In genomic region chr1:222009105-222009730, GRCh38 we compare ENCODE assay signal across 8 cellular contexts.
DNase-seq lines count a peak whose midpoint lies in the region; ATAC-seq and TF ChIP-seq lines count a peak whose summit lies in the region.

No MANE protein-coding gene starts in this region.

- 19% methylated on average over 2 of the region's 2 CpGs for WGBS in right cardiac atrium

- no peaks in the 10 kb centered on the region for H3K4me1 ChIP-seq in right cardiac atrium (ENCODE audit: control insufficient read depth, insufficient read depth, low read length)

- peak; percentile 69 for ATAC-seq in GM18498 (IDR thresholded peaks at IDR 0.05; ENCODE audit: unreplicated experiment)
- peak; percentile 38 to 39 for ATAC-seq in right cardiac atrium
- ATAC-seq in GM19452 (IDR thresholded peaks at IDR 0.05; ENCODE audit: unreplicated experiment), result no peak
- ATAC-seq in HG03565 (IDR thresholded peaks at IDR 0.05; ENCODE audit: unreplicated experiment), result no peak

- TF ChIP-seq CTCF in AG04449 (IDR thresholded peaks at IDR 0.05; ENCODE audit: insufficient read depth, low read length, missing control alignments), result peak; percentile 13

- no peak for DNase-seq in AG04449 (ENCODE audit: low read depth, low spot score)
- peak; percentile 51 for DNase-seq in HT-29 (ENCODE audit: low spot score)
- DNase-seq in activated CD4-positive, alpha-beta T cell treated with anti-CD3 and anti-CD28 coated beads, Interleukin-2, amount 50 U/mL, for 1 hour, result peak; percentile 10
- DNase-seq in right cardiac atrium, result no peak
- DNase-seq in UCSD-AML1 (lab: John Stamatoyannopoulos, UW; ENCODE audit: unreplicated experiment), result no peak

- no peaks in the 10 kb centered on the region for H3K9me3 ChIP-seq in right cardiac atrium (ENCODE audit: control insufficient read depth, low read length)

- POLR2A ChIA-PET in AG04449 (lab: Yijun Ruan, JAX), result no interaction called here

- H3K27ac ChIP-seq in right cardiac atrium (ENCODE audit: low read length), result no peak overlapping the region

- no peak overlapping the region for H3K4me3 ChIP-seq in AG04449 (ENCODE audit: low read depth, low read length)
- no peak overlapping the region for H3K4me3 ChIP-seq in right cardiac atrium (ENCODE audit: low read length)

- intact Hi-C loops in right cardiac atrium (cut with DNase I), result loop anchor here in 1 of 4 donors (10.0 kb wide), 1 partner anchor 474 kb away; no protein-coding TSS in a partner anchor

- CTCF ChIA-PET in AG04449 (lab: Yijun Ruan, JAX), result interaction anchor here (0.7 to 1.6 kb wide), 10 partner anchors 12 to 549 kb away, joined by 3 to 6 read pairs (median 3); no protein-coding TSS in a partner anchor

- no peaks in the 10 kb centered on the region for H3K27me3 ChIP-seq in right cardiac atrium (ENCODE audit: control insufficient read depth, insufficient read depth)

Comparison
In these comparisons a context has a peak if more than half of its experiments do, and no peak if none do; other contexts are left out.
1. DNase-seq: peak in HT-29 (single experiment) and activated CD4-positive, alpha-beta T cell treated with anti-CD3 and anti-CD28 coated beads, Interleukin-2, amount 50 U/mL, for 1 hour (single experiment); none in AG04449 (single experiment), right cardiac atrium (0 of 3) and UCSD-AML1 (single experiment).
2. ATAC-seq: peak in GM18498 (single experiment) and right cardiac atrium (2 of 2); none in GM19452 (single experiment) and HG03565 (single experiment).